Comparison of ENCODE assay signal across 16 cellular contexts in the genomic region with DNA sequence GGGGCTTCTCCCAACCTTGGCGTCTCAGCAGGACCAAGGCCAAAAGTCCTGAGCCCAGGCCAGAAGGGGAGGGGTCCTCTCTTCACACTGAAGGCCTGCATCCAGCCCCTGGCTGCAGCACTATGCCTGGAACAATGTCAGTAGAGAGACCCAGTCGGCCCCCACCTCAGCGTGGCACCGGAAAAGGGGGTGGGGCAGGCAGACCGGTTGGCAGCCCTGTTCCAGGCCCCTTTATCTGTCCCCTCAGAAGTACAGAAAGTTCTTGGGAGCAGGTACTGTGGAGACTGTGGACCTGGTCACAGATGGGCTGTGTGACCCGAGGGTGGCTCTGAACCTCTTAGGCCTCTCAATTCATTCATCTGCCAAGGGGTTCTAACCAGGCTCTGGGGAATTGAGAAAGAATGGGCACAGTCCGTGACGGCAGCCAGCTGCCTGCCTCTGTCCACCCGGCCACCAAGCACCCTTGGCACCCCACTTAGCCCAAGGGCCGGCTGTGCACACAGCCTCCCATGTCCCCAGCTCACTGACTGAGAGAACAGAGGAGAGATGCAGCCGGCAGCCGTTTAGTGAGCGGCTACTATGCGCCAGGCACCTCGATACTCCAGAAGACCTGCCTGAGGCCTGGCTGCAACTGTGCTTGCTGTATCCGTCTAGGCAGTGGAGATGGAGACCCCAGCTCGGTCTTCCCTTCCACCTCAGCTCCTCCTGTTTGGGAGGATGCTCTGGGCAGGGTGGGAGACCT. TPM values are rescaled to one million over a fixed set of nuclear protein-coding genes. Genes with fewer than 3 reads are reported as not detected.
DNase-seq lines count a peak whose midpoint lies in the region; ATAC-seq lines count a peak whose summit lies in the region.
"Had no signal": no experiment of that assay in that cellular context is flagged by ENCODE, and none has a peak within 500 bp of the region (broad histone marks: within the 10 kb centered on the region; RNA-seq: fewer than 3 reads in every experiment).

No MANE protein-coding gene starts in this region.

- H3K27ac Mint-ChIP-seq in activated T-helper 17 cell treated with anti-CD3 and anti-CD28 coated beads, Interleukin-2, amount 50 U/mL, for 72 hours, result peak overlapping the region; percentile 28
- peak overlapping the region in 9 of 10 donors; percentile 29 to 90 (median 73) for H3K27ac Mint-ChIP-seq in naive thymus-derived CD8-positive, alpha-beta T cell
- H3K27ac Mint-ChIP-seq: stimulated activated memory B cell treated with anti-CD40 and anti-IgM and Interleukin-4, amounts not matched to agents 10 μg/mL and 1 μg/mL and 100 μg/mL, for 72 hours had no signal

- H3K9me3 Mint-ChIP-seq in activated T-helper 17 cell treated with anti-CD3 and anti-CD28 coated beads, Interleukin-2, amount 50 U/mL, for 72 hours, result no peaks in the 10 kb centered on the region
- H3K9me3 Mint-ChIP-seq in naive thymus-derived CD8-positive, alpha-beta T cell, result no peaks in the 10 kb centered on the region
- H3K9me3 Mint-ChIP-seq: stimulated activated memory B cell treated with anti-CD40 and anti-IgM and Interleukin-4, amounts not matched to agents 10 μg/mL and 1 μg/mL and 100 μg/mL, for 72 hours had no signal

- intact Hi-C loops in cardiac septum (cut with DNase I), result no loop called here
- intact Hi-C loops in left cardiac atrium (cut with DNase I), result loop anchor here in 1 of 2 donors (10.0 kb wide), 1 partner anchor 51 kb away; no protein-coding TSS in a partner anchor

- peaks cover 9% of the 10 kb centered on the region for H3K4me1 Mint-ChIP-seq in activated T-helper 17 cell treated with anti-CD3 and anti-CD28 coated beads, Interleukin-2, amount 50 U/mL, for 72 hours
- H3K4me1 Mint-ChIP-seq in naive thymus-derived CD8-positive, alpha-beta T cell, result peaks cover 17 to 70% (median 60%) of the 10 kb centered on the region in 4 donors

- H3K4me3 Mint-ChIP-seq in activated T-helper 17 cell treated with anti-CD3 and anti-CD28 coated beads, Interleukin-2, amount 50 U/mL, for 72 hours, result no peak overlapping the region
- peak overlapping the region in 1 of 10 donors; percentile 10 for H3K4me3 Mint-ChIP-seq in naive thymus-derived CD8-positive, alpha-beta T cell
- H3K4me3 Mint-ChIP-seq: stimulated activated memory B cell treated with anti-CD40 and anti-IgM and Interleukin-4, amounts not matched to agents 10 μg/mL and 1 μg/mL and 100 μg/mL, for 72 hours had no signal

- in situ Hi-C loops in ACHN (cut with HindIII; ENCODE audit: low pct_ligation_motif_present, low pct_unique_long_range_greater_than_20kb, low sequenced_read_pairs), result no loop called here

- ATAC-seq in left cardiac atrium, result no peak
- ATAC-seq in activated T-helper 17 cell treated with anti-CD3 and anti-CD28 coated beads, Interleukin-2, amount 50 U/mL, for 72 hours (replicated peaks), result no peak
- ATAC-seq in naive thymus-derived CD8-positive, alpha-beta T cell, result no peak
- ATAC-seq: stimulated activated memory B cell treated with anti-CD40 and anti-IgM and Interleukin-4, amounts not matched to agents 10 μg/mL and 1 μg/mL and 100 μg/mL, for 72 hours had no signal

- POLR2A ChIA-PET in naive thymus-derived CD8-positive, alpha-beta T cell (lab: Charles Lee), result interaction anchor here (0.6 to 11.6 kb wide), 4 partner anchors 13 to 217 kb away, joined by 3 to 290 read pairs (median 4); partner anchors contain the start of gene RUNX3

- DNase-seq in cardiac septum (ENCODE audit: low spot score) (peak; percentile 46), left cardiac atrium (no peak), activated gamma-delta T cell (lab: John Stamatoyannopoulos, UW) (no peak), HK-2 (ENCODE audit: unreplicated experiment) (no peak), ACHN (no peak)
- DNase-seq in naive thymus-derived CD8-positive, alpha-beta T cell, result peak in 1 of 10 donors; percentile 15
- DNase-seq in central memory CD4-positive, alpha-beta T cell, result no peak
- DNase-seq: dermis blood vessel endothelial cell, esophagus squamous epithelium, glutamatergic neuron, midbrain, NCI-H2107, nucleus accumbens, SW 1271 had no signal

- H3K27me3 Mint-ChIP-seq in activated T-helper 17 cell treated with anti-CD3 and anti-CD28 coated beads, Interleukin-2, amount 50 U/mL, for 72 hours, result no peaks in the 10 kb centered on the region
- no peaks in the 10 kb centered on the region for H3K27me3 Mint-ChIP-seq in naive thymus-derived CD8-positive, alpha-beta T cell
- H3K27me3 Mint-ChIP-seq: stimulated activated memory B cell treated with anti-CD40 and anti-IgM and Interleukin-4, amounts not matched to agents 10 μg/mL and 1 μg/mL and 100 μg/mL, for 72 hours had no signal

- peaks cover 100% of the 10 kb centered on the region for H3K36me3 Mint-ChIP-seq in activated T-helper 17 cell treated with anti-CD3 and anti-CD28 coated beads, Interleukin-2, amount 50 U/mL, for 72 hours (ENCODE audit: low read depth)
- peaks cover 6 to 74% (median 10%) of the 10 kb centered on the region in 3 donors for H3K36me3 Mint-ChIP-seq in naive thymus-derived CD8-positive, alpha-beta T cell

RNA-seq across cellular contexts. Expression of gene RUNX3, which starts 23.9 kb away (rescaled TPM):
- 0.51 TPM for total RNA-seq in cardiac septum
- total RNA-seq in left cardiac atrium, result 1 to 10 TPM; 1.3 to 2.4 TPM
- total RNA-seq in activated T-helper 17 cell treated with anti-CD3 and anti-CD28 coated beads, Interleukin-2, amount 50 U/mL, for 72 hours, result 100 to 1,000 TPM; 116 to 145 TPM
- total RNA-seq in naive thymus-derived CD8-positive, alpha-beta T cell, result 10 to 100 TPM; 87.1 to 95.3 TPM
- polyA plus RNA-seq in naive thymus-derived CD8-positive, alpha-beta T cell, result 10 to 100 TPM; 22.0 to 64.0 (median 54.0) TPM
- total RNA-seq: dermis blood vessel endothelial cell had no signal

Comparison
In these comparisons a context has a peak if more than half of its experiments do, and no peak if none do; other contexts are left out.
1. RNA of gene RUNX3, which starts 23.9 kb away (total RNA-seq): 116 to 145 TPM in activated T-helper 17 cell treated with anti-CD3 and anti-CD28 coated beads, Interleukin-2, amount 50 U/mL, for 72 hours and 87.1 to 95.3 TPM in naive thymus-derived CD8-positive, alpha-beta T cell; 1.3 to 2.4 TPM in left cardiac atrium and 0.51 TPM in cardiac septum (single experiment); every median in the first group is over 10 times any median in the second.